ENCODE assay signal across 19 cellular contexts in the genomic region with DNA sequence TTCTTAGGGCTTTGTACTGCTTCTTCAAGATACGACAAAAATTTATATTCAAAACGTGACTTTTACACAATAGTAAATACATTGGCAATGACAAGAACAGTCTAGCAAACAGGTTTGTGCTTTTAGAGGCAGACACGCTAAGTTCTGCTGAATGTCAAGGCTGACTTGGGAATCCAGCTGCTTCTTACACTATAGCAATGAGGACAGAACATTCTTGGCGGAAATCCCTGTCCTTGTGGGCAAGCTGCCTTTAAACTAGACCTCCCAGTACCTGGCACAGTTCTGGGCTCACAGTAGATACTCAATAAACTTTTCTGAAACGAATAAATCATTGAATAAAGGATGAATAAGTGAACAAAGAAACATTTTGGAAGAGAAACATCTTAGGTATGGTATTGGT.
DNase-seq lines count a peak whose midpoint lies in the region; FAIRE-seq and TF ChIP-seq lines count a peak whose summit lies in the region.
"Had no signal": no experiment of that assay in that cellular context is flagged by ENCODE, and none has a peak within 500 bp of the region (broad histone marks: within the 10 kb centered on the region; RNA-seq: fewer than 3 reads in every experiment).

No MANE protein-coding gene starts in this region.

- no peak overlapping the region for H3K4me2 ChIP-seq in GM23248 (ENCODE audit: unreplicated experiment)
- H3K4me2 ChIP-seq in hepatocyte = peak overlapping the region; percentile 41

- no peaks in the 10 kb centered on the region; the same call in 1 of the 2 replicates for H3K79me2 ChIP-seq in GM23248 (ENCODE audit: insufficient read depth)
- no peaks in the 10 kb centered on the region for H3K79me2 ChIP-seq in hepatocyte

- H3K4me3 ChIP-seq in GM23248 (no peak overlapping the region), esophagus muscularis mucosa (no peak overlapping the region), hepatocyte (no peak overlapping the region), skeletal muscle cell (ENCODE audit: low read depth, low read length) (no peak overlapping the region)
- H3K4me3 ChIP-seq: breast epithelium, upper lobe of right lung had no signal

- H3K27me3 ChIP-seq in GM23248 (replicated peaks; ENCODE audit: insufficient read depth) = no peaks in the 10 kb centered on the region
- H3K27me3 ChIP-seq in esophagus muscularis mucosa = no peaks in the 10 kb centered on the region
- H3K27me3 ChIP-seq in hepatocyte = no peaks in the 10 kb centered on the region
- H3K27me3 ChIP-seq: breast epithelium, upper lobe of right lung had no signal

- CTCF ChIA-PET in RWPE1 (lab: Yijun Ruan, JAX) = no interaction called here

- TF ChIP-seq POLR2A in esophagus muscularis mucosa (IDR thresholded peaks at IDR 0.05; ENCODE audit: low read depth) = no peak

- intact Hi-C loops in esophagus muscularis mucosa (cut with DNase I) = loop anchor here (10.0 kb wide), 1 partner anchor 364 kb away; the partner anchor contains the start of gene FIP1L1

- H3K36me3 ChIP-seq in GM23248 (ENCODE audit: low read depth) (no peaks in the 10 kb centered on the region), esophagus muscularis mucosa (no peaks in the 10 kb centered on the region), hepatocyte (replicated peaks; ENCODE audit: insufficient read depth, low read depth) (no peaks in the 10 kb centered on the region)
- H3K36me3 ChIP-seq: breast epithelium, upper lobe of right lung had no signal

- no peak overlapping the region for H3K27ac ChIP-seq in GM23248
- H3K27ac ChIP-seq in esophagus muscularis mucosa (replicated peaks in 1 of 4) = peak overlapping the region; percentile 1 to 52 (median 16)
- H3K27ac ChIP-seq in hepatocyte = peak overlapping the region; percentile 77
- H3K27ac ChIP-seq in RWPE1 = no peak overlapping the region
- H3K27ac ChIP-seq: breast epithelium had no signal

- peaks cover 24% of the 10 kb centered on the region for H3F3A ChIP-seq in GM23248 (ENCODE audit: insufficient read depth)

- WGBS in GM23248 (ENCODE audit: low coverage in 1 of 2, low lambda C conversion rate in 2 of 2, missing lambda C conversion rate in 2 of 2), 2 experiments = 29 to 42% methylated on average over 5 of the region's 5 CpGs
- 49% methylated on average over 5 of the region's 5 CpGs for WGBS in esophagus muscularis mucosa
- WGBS in hepatocyte (ENCODE audit: low lambda C conversion rate, missing lambda C conversion rate) = 51% methylated on average over 5 of the region's 5 CpGs

- TF ChIP-seq CTCF in esophagus muscularis mucosa (IDR thresholded peaks at IDR 0.05) = no peak
- no peak for TF ChIP-seq CTCF in hepatocyte (IDR thresholded peaks at IDR 0.05; ENCODE audit: poor library complexity)
- TF ChIP-seq CTCF in RWPE1 (conservative IDR thresholded peaks at IDR 0.05; ENCODE audit: low read depth) = no peak
- no peak for TF ChIP-seq CTCF in D721Med (IDR thresholded peaks at IDR 0.05; ENCODE audit: insufficient read depth, missing control alignments)

- H3K9me3 ChIP-seq in GM23248 (ENCODE audit: low read depth) (no peaks in the 10 kb centered on the region), esophagus muscularis mucosa (no peaks in the 10 kb centered on the region), hepatocyte (ENCODE audit: low read depth) (no peaks in the 10 kb centered on the region)
- H3K9me3 ChIP-seq: breast epithelium, upper lobe of right lung had no signal

- H3K4me1 ChIP-seq in GM23248 (ENCODE audit: insufficient read depth) (peaks cover 48% of the 10 kb centered on the region), esophagus muscularis mucosa (peaks cover 17 to 47% (median 28%) of the 10 kb centered on the region in 4 donors), hepatocyte (ENCODE audit: insufficient read depth) (peaks cover 65% of the 10 kb centered on the region)

- DNase-seq in GM23248 (peak; percentile 37), esophagus muscularis mucosa (ENCODE audit: extremely low spot score) (no peak), hepatocyte (ENCODE audit: low spot score) (peak; percentile 32), skeletal muscle cell (ENCODE audit: low read depth) (peak; percentile 65), RWPE1 (ENCODE audit: low spot score) (no peak), SKM-1 (lab: John Stamatoyannopoulos, UW; ENCODE audit: unreplicated experiment) (no peak), NCI-H748 treated with DMSO at 0.1 percent for 48 hours (lab: John Stamatoyannopoulos, UW) (no peak), D721Med (ENCODE audit: insufficient read length, low spot score) (no peak)
- DNase-seq: activated B cell treated with CpG ODN at 0.5 μM for 24 hours; activated CD8-positive, alpha-beta memory T cell treated with anti-CD3 and anti-CD28 coated beads, Interleukin-2, amount 10 ng/mL, durations not matched to agents 7 days and 5 days; activated naive CD4-positive, alpha-beta T cell; effector memory CD8-positive, alpha-beta T cell; H9; head of caudate nucleus; NCI-H2107; stimulated activated CD4-positive, alpha-beta T cell treated with anti-CD3 and anti-CD28 coated beads, Interleukin-4, amount 100 ng/mL, for 1 hour; T-helper 1 cell; upper lobe of right lung had no signal

- FAIRE-seq in D721Med (lab: Jason Lieb, UNC) = no peak

- POLR2A ChIA-PET in RWPE1 (lab: Yijun Ruan, JAX; ENCODE audit: low non-redundant PET) = no interaction called here

- H2AFZ ChIP-seq in GM23248 (no peak overlapping the region), hepatocyte (no peak overlapping the region)

- H3K9ac ChIP-seq in GM23248 = no peak overlapping the region

- H3K9me2 ChIP-seq in GM23248 (ENCODE audit: insufficient read depth) (no peaks in the 10 kb centered on the region), hepatocyte (replicated peaks; ENCODE audit: insufficient read depth) (no peaks in the 10 kb centered on the region)

- no peak for TF ChIP-seq EP300 in esophagus muscularis mucosa (IDR thresholded peaks at IDR 0.05)

- no peaks in the 10 kb centered on the region for H4K20me1 ChIP-seq in GM23248 (ENCODE audit: insufficient read depth)
- no peaks in the 10 kb centered on the region for H4K20me1 ChIP-seq in hepatocyte (ENCODE audit: insufficient read depth, poor library complexity, severe bottlenecking)

- in situ Hi-C loops in GM23248 (cut with MboI) = loop anchor here (10.0 to 25.0 kb wide), 4 partner anchors 352 to 1214 kb away; partner anchors contain the start of genes PDGFRA and SCFD2

Comparison
In these comparisons a context has a peak if more than half of its experiments do, and no peak if none do; other contexts are left out.
1. DNase-seq: peak in GM23248 (single experiment), hepatocyte (single experiment) and skeletal muscle cell (single experiment); none in esophagus muscularis mucosa (single experiment), RWPE1 (single experiment), SKM-1 (single experiment), NCI-H748 treated with DMSO at 0.1 percent for 48 hours (single experiment) and D721Med (single experiment).
2. H3K27ac ChIP-seq: peak in esophagus muscularis mucosa (4 of 4) and hepatocyte (single experiment); none in GM23248 (single experiment) and RWPE1 (single experiment).